Comparison of ENCODE assay signal across 2 cellular contexts in the genomic region with DNA sequence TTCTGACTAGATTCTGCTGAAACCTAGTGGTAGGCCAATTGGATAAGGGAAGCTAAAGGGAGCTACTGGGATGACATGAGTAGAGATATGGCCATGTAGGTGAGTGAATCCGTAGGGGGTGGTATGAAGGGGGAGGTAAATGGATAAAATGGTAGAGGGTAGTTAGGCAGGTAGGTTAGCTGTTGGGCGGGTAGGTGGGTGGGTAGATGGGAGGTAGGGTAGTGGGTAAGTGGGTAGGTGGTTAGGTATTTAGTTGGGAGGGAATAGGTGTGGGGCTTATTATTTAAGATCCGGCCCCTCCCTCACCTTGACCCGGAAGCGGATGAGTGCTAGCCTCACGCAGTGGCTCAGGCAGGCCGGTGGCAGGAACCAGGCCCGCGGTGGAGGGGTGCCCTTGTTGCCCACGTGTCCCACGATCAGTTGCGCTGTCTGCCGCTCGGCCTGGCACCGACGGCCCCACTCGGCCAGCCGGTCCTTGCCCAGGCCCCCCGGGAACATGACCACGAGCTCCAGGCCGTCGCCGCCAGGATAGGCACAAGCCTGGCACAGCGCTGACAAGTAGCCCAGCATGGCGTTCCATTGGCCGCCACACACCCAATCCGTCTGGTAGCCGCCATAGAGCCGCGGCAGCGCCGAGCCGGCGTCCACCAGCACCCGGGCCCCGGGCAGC.
TF ChIP-seq lines count a peak whose summit lies in the region.

No MANE protein-coding gene starts in this region.

TF ChIP-seq in HCT116, 20 proteins besides CTCF, POLR2A, EP300 and RAD21 (continued from another document):
- TF ChIP-seq, protein P1, sequence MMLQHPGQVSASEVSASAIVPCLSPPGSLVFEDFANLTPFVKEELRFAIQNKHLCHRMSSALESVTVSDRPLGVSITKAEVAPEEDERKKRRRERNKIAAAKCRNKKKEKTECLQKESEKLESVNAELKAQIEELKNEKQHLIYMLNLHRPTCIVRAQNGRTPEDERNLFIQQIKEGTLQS (IDR thresholded peaks at IDR 0.05), result no peak
- TF ChIP-seq POLR2AphosphoS5 (IDR thresholded peaks at IDR 0.05; ENCODE audit: low read depth, low read length), result peak; percentile 87
- TF ChIP-seq, protein P2, sequence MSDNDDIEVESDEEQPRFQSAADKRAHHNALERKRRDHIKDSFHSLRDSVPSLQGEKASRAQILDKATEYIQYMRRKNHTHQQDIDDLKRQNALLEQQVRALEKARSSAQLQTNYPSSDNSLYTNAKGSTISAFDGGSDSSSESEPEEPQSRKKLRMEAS (IDR thresholded peaks at IDR 0.05), result peak; percentile 86

TF ChIP-seq in GM12878, 131 proteins besides CTCF, POLR2A, EP300 and RAD21 (continued from another document and continues in another):
- TF ChIP-seq, protein P3, sequence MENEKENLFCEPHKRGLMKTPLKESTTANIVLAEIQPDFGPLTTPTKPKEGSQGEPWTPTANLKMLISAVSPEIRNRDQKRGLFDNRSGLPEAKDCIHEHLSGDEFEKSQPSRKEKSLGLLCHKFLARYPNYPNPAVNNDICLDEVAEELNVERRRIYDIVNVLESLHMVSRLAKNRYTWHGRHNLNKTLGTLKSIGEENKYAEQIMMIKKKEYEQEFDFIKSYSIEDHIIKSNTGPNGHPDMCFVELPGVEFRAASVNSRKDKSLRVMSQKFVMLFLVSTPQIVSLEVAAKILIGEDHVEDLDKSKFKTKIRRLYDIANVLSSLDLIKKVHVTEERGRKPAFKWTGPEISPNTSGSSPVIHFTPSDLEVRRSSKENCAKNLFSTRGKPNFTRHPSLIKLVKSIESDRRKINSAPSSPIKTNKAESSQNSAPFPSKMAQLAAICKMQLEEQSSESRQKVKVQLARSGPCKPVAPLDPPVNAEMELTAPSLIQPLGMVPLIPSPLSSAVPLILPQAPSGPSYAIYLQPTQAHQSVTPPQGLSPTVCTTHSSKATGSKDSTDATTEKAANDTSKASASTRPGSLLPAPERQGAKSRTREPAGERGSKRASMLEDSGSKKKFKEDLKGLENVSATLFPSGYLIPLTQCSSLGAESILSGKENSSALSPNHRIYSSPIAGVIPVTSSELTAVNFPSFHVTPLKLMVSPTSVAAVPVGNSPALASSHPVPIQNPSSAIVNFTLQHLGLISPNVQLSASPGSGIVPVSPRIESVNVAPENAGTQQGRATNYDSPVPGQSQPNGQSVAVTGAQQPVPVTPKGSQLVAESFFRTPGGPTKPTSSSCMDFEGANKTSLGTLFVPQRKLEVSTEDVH (IDR thresholded peaks at IDR 0.05; ENCODE audit: low read depth, partially characterized antibody), result no peak
- TF ChIP-seq RBBP5 (conservative IDR thresholded peaks at IDR 0.05) (no peak), GATAD2B (conservative IDR thresholded peaks at IDR 0.05; ENCODE audit: low read depth) (no peak), DPF2 (IDR thresholded peaks at IDR 0.05) (0 out of 2 replicates have a peak, but pooled peaks have one; percentile 35), MTA3 (IDR thresholded peaks at IDR 0.05; ENCODE audit: borderline replicate concordance, low read length) (no peak), SRF (IDR thresholded peaks at IDR 0.05; ENCODE audit: low read depth in 2 of 2, low read length in 2 of 2) (no peak), SMAD5 (IDR thresholded peaks at IDR 0.05; ENCODE audit: low read depth) (no peak), ZSCAN29 (IDR thresholded peaks at IDR 0.05) (no peak), STAT3 (IDR thresholded peaks at IDR 0.05; ENCODE audit: low read depth, low read length) (no peak), NFYA (IDR thresholded peaks at IDR 0.05; ENCODE audit: borderline replicate concordance, low read depth, low read length) (no peak), PAX8 (IDR thresholded peaks at IDR 0.05) (no peak), NFXL1 (IDR thresholded peaks at IDR 0.05; ENCODE audit: borderline replicate concordance) (no peak), KLF5 (IDR thresholded peaks at IDR 0.05; ENCODE audit: partially characterized antibody) (no peak), NR2F1 (conservative IDR thresholded peaks at IDR 0.05) (no peak; the same call in 1 of the 2 replicates), SUZ12 (IDR thresholded peaks at IDR 0.05; ENCODE audit: unreplicated experiment) (no peak), RB1 (IDR thresholded peaks at IDR 0.05; ENCODE audit: borderline replicate concordance) (no peak), MYB (IDR thresholded peaks at IDR 0.05; ENCODE audit: borderline replicate concordance, low read depth, low read length) (no peak), NR2C2 (IDR thresholded peaks at IDR 0.05; ENCODE audit: borderline replicate concordance, control insufficient read depth, insufficient read length, low read depth) (peak; percentile 52), LARP7 (IDR thresholded peaks at IDR 0.05) (no peak), HDAC6 (IDR thresholded peaks at IDR 0.05; ENCODE audit: unreplicated experiment) (no peak), CEBPB (IDR thresholded peaks at IDR 0.05; ENCODE audit: borderline replicate concordance in 1 of 2, low read depth in 2 of 2, low read length in 2 of 2) (no peak), EED (IDR thresholded peaks at IDR 0.05; ENCODE audit: low read depth) (no peak), ZZZ3 (IDR thresholded peaks at IDR 0.05; ENCODE audit: control insufficient read depth, insufficient read length, low read depth) (no peak), CHD2 (IDR thresholded peaks at IDR 0.05; ENCODE audit: borderline replicate concordance, low read depth, low read length) (no peak), ZNF24 (IDR thresholded peaks at IDR 0.05) (no peak), CREM (IDR thresholded peaks at IDR 0.05; ENCODE audit: low read depth) (0 out of 2 replicates have a peak, but pooled peaks have one; percentile 7), IKZF2 (IDR thresholded peaks at IDR 0.05) (no peak), MXI1 (IDR thresholded peaks at IDR 0.05; ENCODE audit: low read depth, low read length) (peak; percentile 73), HCFC1 (IDR thresholded peaks at IDR 0.05; ENCODE audit: low read length) (0 out of 2 replicates have a peak, but pooled peaks have one; percentile 39), BACH1 (IDR thresholded peaks at IDR 0.05; ENCODE audit: borderline replicate concordance) (no peak), IKZF1 (conservative IDR thresholded peaks at IDR 0.05) (peak; percentile 49; the same call in 1 of the 2 replicates), NR2C1 (IDR thresholded peaks at IDR 0.05) (peak; percentile 95), POU2F2 (IDR thresholded peaks at IDR 0.05; ENCODE audit: borderline replicate concordance, low read depth, low read length) (no peak), NRF1 (conservative IDR thresholded peaks at IDR 0.05; ENCODE audit: low read depth, low read length) (no peak), SUPT20H (IDR thresholded peaks at IDR 0.05; ENCODE audit: borderline replicate concordance, control insufficient read depth, low read depth, low read length) (no peak)
- TF ChIP-seq, protein P4, sequence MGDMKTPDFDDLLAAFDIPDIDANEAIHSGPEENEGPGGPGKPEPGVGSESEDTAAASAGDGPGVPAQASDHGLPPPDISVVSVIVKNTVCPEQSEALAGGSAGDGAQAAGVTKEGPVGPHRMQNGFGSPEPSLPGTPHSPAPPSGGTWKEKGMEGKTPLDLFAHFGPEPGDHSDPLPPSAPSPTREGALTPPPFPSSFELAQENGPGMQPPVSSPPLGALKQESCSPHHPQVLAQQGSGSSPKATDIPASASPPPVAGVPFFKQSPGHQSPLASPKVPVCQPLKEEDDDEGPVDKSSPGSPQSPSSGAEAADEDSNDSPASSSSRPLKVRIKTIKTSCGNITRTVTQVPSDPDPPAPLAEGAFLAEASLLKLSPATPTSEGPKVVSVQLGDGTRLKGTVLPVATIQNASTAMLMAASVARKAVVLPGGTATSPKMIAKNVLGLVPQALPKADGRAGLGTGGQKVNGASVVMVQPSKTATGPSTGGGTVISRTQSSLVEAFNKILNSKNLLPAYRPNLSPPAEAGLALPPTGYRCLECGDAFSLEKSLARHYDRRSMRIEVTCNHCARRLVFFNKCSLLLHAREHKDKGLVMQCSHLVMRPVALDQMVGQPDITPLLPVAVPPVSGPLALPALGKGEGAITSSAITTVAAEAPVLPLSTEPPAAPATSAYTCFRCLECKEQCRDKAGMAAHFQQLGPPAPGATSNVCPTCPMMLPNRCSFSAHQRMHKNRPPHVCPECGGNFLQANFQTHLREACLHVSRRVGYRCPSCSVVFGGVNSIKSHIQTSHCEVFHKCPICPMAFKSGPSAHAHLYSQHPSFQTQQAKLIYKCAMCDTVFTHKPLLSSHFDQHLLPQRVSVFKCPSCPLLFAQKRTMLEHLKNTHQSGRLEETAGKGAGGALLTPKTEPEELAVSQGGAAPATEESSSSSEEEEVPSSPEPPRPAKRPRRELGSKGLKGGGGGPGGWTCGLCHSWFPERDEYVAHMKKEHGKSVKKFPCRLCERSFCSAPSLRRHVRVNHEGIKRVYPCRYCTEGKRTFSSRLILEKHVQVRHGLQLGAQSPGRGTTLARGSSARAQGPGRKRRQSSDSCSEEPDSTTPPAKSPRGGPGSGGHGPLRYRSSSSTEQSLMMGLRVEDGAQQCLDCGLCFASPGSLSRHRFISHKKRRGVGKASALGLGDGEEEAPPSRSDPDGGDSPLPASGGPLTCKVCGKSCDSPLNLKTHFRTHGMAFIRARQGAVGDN (IDR thresholded peaks at IDR 0.05), result peak; percentile 87
- TF ChIP-seq, protein P1 (IDR thresholded peaks at IDR 0.05; ENCODE audit: borderline replicate concordance, extremely low read depth, low read depth, low read length), result no peak
- TF ChIP-seq, protein P5, sequence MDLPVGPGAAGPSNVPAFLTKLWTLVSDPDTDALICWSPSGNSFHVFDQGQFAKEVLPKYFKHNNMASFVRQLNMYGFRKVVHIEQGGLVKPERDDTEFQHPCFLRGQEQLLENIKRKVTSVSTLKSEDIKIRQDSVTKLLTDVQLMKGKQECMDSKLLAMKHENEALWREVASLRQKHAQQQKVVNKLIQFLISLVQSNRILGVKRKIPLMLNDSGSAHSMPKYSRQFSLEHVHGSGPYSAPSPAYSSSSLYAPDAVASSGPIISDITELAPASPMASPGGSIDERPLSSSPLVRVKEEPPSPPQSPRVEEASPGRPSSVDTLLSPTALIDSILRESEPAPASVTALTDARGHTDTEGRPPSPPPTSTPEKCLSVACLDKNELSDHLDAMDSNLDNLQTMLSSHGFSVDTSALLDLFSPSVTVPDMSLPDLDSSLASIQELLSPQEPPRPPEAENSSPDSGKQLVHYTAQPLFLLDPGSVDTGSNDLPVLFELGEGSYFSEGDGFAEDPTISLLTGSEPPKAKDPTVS (IDR thresholded peaks at IDR 0.05; ENCODE audit: low read depth, low read length), result no peak
- TF ChIP-seq, protein P6, sequence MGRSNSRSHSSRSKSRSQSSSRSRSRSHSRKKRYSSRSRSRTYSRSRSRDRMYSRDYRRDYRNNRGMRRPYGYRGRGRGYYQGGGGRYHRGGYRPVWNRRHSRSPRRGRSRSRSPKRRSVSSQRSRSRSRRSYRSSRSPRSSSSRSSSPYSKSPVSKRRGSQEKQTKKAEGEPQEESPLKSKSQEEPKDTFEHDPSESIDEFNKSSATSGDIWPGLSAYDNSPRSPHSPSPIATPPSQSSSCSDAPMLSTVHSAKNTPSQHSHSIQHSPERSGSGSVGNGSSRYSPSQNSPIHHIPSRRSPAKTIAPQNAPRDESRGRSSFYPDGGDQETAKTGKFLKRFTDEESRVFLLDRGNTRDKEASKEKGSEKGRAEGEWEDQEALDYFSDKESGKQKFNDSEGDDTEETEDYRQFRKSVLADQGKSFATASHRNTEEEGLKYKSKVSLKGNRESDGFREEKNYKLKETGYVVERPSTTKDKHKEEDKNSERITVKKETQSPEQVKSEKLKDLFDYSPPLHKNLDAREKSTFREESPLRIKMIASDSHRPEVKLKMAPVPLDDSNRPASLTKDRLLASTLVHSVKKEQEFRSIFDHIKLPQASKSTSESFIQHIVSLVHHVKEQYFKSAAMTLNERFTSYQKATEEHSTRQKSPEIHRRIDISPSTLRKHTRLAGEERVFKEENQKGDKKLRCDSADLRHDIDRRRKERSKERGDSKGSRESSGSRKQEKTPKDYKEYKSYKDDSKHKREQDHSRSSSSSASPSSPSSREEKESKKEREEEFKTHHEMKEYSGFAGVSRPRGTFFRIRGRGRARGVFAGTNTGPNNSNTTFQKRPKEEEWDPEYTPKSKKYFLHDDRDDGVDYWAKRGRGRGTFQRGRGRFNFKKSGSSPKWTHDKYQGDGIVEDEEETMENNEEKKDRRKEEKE (IDR thresholded peaks at IDR 0.05), result no peak
- TF ChIP-seq, protein P7, sequence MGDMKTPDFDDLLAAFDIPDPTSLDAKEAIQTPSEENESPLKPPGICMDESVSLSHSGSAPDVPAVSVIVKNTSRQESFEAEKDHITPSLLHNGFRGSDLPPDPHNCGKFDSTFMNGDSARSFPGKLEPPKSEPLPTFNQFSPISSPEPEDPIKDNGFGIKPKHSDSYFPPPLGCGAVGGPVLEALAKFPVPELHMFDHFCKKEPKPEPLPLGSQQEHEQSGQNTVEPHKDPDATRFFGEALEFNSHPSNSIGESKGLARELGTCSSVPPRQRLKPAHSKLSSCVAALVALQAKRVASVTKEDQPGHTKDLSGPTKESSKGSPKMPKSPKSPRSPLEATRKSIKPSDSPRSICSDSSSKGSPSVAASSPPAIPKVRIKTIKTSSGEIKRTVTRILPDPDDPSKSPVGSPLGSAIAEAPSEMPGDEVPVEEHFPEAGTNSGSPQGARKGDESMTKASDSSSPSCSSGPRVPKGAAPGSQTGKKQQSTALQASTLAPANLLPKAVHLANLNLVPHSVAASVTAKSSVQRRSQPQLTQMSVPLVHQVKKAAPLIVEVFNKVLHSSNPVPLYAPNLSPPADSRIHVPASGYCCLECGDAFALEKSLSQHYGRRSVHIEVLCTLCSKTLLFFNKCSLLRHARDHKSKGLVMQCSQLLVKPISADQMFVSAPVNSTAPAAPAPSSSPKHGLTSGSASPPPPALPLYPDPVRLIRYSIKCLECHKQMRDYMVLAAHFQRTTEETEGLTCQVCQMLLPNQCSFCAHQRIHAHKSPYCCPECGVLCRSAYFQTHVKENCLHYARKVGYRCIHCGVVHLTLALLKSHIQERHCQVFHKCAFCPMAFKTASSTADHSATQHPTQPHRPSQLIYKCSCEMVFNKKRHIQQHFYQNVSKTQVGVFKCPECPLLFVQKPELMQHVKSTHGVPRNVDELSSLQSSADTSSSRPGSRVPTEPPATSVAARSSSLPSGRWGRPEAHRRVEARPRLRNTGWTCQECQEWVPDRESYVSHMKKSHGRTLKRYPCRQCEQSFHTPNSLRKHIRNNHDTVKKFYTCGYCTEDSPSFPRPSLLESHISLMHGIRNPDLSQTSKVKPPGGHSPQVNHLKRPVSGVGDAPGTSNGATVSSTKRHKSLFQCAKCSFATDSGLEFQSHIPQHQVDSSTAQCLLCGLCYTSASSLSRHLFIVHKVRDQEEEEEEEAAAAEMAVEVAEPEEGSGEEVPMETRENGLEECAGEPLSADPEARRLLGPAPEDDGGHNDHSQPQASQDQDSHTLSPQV (IDR thresholded peaks at IDR 0.05), result no peak
